Comparison of ENCODE assay signal across 26 cellular contexts in genomic region chr7:559396-559705, GRCh38.
"Had no signal": no experiment of that assay in that cellular context is flagged by ENCODE, and none has a peak within 500 bp of the region (broad histone marks: within the 10 kb centered on the region; RNA-seq: fewer than 3 reads in every experiment).

No MANE protein-coding gene starts in this region.

- DNase-seq: activated B cell treated with CpG ODN at 0.5 μM for 24 hours; activated CD4-positive, alpha-beta T cell treated with anti-CD3 and anti-CD28 coated beads for 48 hours; activated CD4-positive, alpha-beta T cell treated with anti-CD3 and anti-CD28 coated beads, Interleukin-2, amount 50 U/mL, for 1 hour; activated CD4-positive, alpha-beta T cell treated with anti-CD3 and anti-CD28 coated beads, Interleukin-2, amount 50 U/mL, for 48 hours; activated CD8-positive, alpha-beta memory T cell treated with anti-CD3 and anti-CD28 coated beads for 24 hours; activated CD8-positive, alpha-beta T cell treated with anti-CD3 and anti-CD28 coated beads for 36 hours; activated effector memory CD4-positive, alpha-beta T cell treated with Interleukin-2 at 50 U/mL for 16 hours; activated gamma-delta T cell treated with Interleukin-2 at 50 U/mL for 16 hours; activated naive CD4-positive, alpha-beta T cell treated with anti-CD3 and anti-CD28 coated beads for 36 hours; activated naive CD8-positive, alpha-beta T cell treated with anti-CD3 and anti-CD28 coated beads, Interleukin-2, amount 10 ng/mL, durations not matched to agents 7 days and 5 days; activated T-cell treated with anti-CD3 and anti-CD28 coated beads, Interleukin-2, amount 50 U/mL, for 4 hours; brain microvascular endothelial cell; cortex of kidney; dermis blood vessel endothelial cell; effector CD8-positive, alpha-beta T cell; foreskin fibroblast; T-helper 1 cell; T-helper 17 cell; T1000; WERI-Rb-1 had no signal

- H3K36me3 ChIP-seq: brain microvascular endothelial cell, WERI-Rb-1 had no signal

- H3K4me3 Mint-ChIP-seq: activated B cell treated with CpG ODN at 0.5 μM for 24 hours; activated CD8-positive, alpha-beta T cell treated with anti-CD3 and anti-CD28 coated beads for 36 hours; activated naive CD4-positive, alpha-beta T cell treated with anti-CD3 and anti-CD28 coated beads for 36 hours; activated naive CD8-positive, alpha-beta T cell treated with anti-CD3 and anti-CD28 coated beads, Interleukin-2, amount 10 ng/mL, durations not matched to agents 7 days and 5 days; activated T-cell treated with anti-CD3 and anti-CD28 coated beads, Interleukin-2, amount 50 U/mL, for 4 hours; activated T-helper 17 cell treated with anti-CD3 and anti-CD28 coated beads, Interleukin-2, amount 50 U/mL, for 72 hours; central memory CD8-positive, alpha-beta T cell; T-helper 17 cell; T-helper 2 cell treated with Interferon-gamma antibody and Interleukin-4, amounts not matched to agents 5 μg/mL and 100 μg/mL, for 36 hours had no signal

- H3K4me1 Mint-ChIP-seq: activated B cell treated with CpG ODN at 0.5 μM for 24 hours; activated naive CD8-positive, alpha-beta T cell treated with anti-CD3 and anti-CD28 coated beads, Interleukin-2, amount 10 ng/mL, durations not matched to agents 7 days and 5 days; central memory CD8-positive, alpha-beta T cell; T-helper 17 cell had no signal

- ATAC-seq: activated CD4-positive, CD25-positive, alpha-beta regulatory T cell treated with anti-CD3 and anti-CD28 coated beads, Interleukin-2, amount 50 U/mL, for 24 hours; activated naive CD4-positive, alpha-beta T cell treated with anti-CD3 and anti-CD28 coated beads, Interleukin-2, amount 50 U/mL, for 72 hours; activated T-cell treated with anti-CD3 and anti-CD28 coated beads, Interleukin-2, amount 50 U/mL, for 4 hours; activated T-helper 17 cell treated with anti-CD3 and anti-CD28 coated beads, Interleukin-2, amount 50 U/mL, for 72 hours; T-helper 17 cell had no signal

- H3K9me3 Mint-ChIP-seq: activated B cell treated with CpG ODN at 0.5 μM for 24 hours; activated naive CD4-positive, alpha-beta T cell treated with anti-CD3 and anti-CD28 coated beads for 36 hours; activated naive CD8-positive, alpha-beta T cell treated with anti-CD3 and anti-CD28 coated beads, Interleukin-2, amount 10 ng/mL, durations not matched to agents 7 days and 5 days; activated T-cell treated with anti-CD3 and anti-CD28 coated beads, Interleukin-2, amount 50 U/mL, for 4 hours; activated T-helper 17 cell treated with anti-CD3 and anti-CD28 coated beads, Interleukin-2, amount 50 U/mL, for 72 hours; central memory CD8-positive, alpha-beta T cell; T-helper 2 cell treated with Interferon-gamma antibody and Interleukin-4, amounts not matched to agents 5 μg/mL and 100 μg/mL, for 36 hours had no signal

- H3K27ac Mint-ChIP-seq: activated B cell treated with CpG ODN at 0.5 μM for 24 hours; activated CD8-positive, alpha-beta T cell treated with anti-CD3 and anti-CD28 coated beads for 36 hours; activated naive CD4-positive, alpha-beta T cell treated with anti-CD3 and anti-CD28 coated beads for 36 hours; activated naive CD8-positive, alpha-beta T cell treated with anti-CD3 and anti-CD28 coated beads, Interleukin-2, amount 10 ng/mL, durations not matched to agents 7 days and 5 days; activated T-helper 17 cell treated with anti-CD3 and anti-CD28 coated beads, Interleukin-2, amount 50 U/mL, for 72 hours; T-helper 2 cell treated with Interferon-gamma antibody and Interleukin-4, amounts not matched to agents 5 μg/mL and 100 μg/mL, for 36 hours had no signal

- H3K27me3 ChIP-seq: brain microvascular endothelial cell had no signal

- H3K27me3 Mint-ChIP-seq: activated B cell treated with CpG ODN at 0.5 μM for 24 hours; activated CD8-positive, alpha-beta T cell treated with anti-CD3 and anti-CD28 coated beads for 36 hours; activated naive CD8-positive, alpha-beta T cell treated with anti-CD3 and anti-CD28 coated beads, Interleukin-2, amount 10 ng/mL, durations not matched to agents 7 days and 5 days; activated T-helper 17 cell treated with anti-CD3 and anti-CD28 coated beads, Interleukin-2, amount 50 U/mL, for 72 hours; central memory CD8-positive, alpha-beta T cell; T-helper 17 cell had no signal

- H3K27ac ChIP-seq: brain microvascular endothelial cell, epithelial cell of prostate, WERI-Rb-1 had no signal
